ENCODE assay signal across 33 cellular contexts in genomic region chr3:31038086-31038737, GRCh38.
"Had no signal": no experiment of that assay in that cellular context is flagged by ENCODE, and none has a peak within 500 bp of the region (broad histone marks: within the 10 kb centered on the region; RNA-seq: fewer than 3 reads in every experiment).

No MANE protein-coding gene starts in this region.

- H3K36me3 Mint-ChIP-seq: brain had no signal

- H3K27ac ChIP-seq: Peyer's patch, RWPE1, VCaP had no signal

- H3K27me3 ChIP-seq: Peyer's patch had no signal

- H3K27ac Mint-ChIP-seq: activated B cell treated with CpG ODN at 0.5 μM for 24 hours; activated CD4-positive, alpha-beta memory T cell treated with anti-CD3 and anti-CD28 coated beads for 36 hours; activated CD4-positive, alpha-beta T cell treated with anti-CD3 and anti-CD28 coated beads, Interleukin-2, amount 10 ng/mL, durations not matched to agents 7 days and 5 days; activated T-helper 1 cell treated with anti-CD3 and anti-CD28 coated beads, Interleukin-12 subunit alpha, Interleukin-12 subunit beta, Interleukin-2, Interleukin-4 antibody, amounts not matched to agents 30 ng/mL and 10 ng/mL and 1 ng/mL, durations not matched to agents 14 hours and 24 hours and 36 hours; brain had no signal

- H3K4me1 Mint-ChIP-seq: activated B cell treated with CpG ODN at 0.5 μM for 24 hours; activated CD4-positive, alpha-beta T cell treated with anti-CD3 and anti-CD28 coated beads, Interleukin-2, amount 10 ng/mL, durations not matched to agents 7 days and 5 days had no signal

- ATAC-seq: activated T-cell treated with anti-CD3 and anti-CD28 coated beads, Interleukin-2, amount 50 U/mL, for 4 hours; PC-3; Right ventricle myocardium inferior had no signal

- H3K36me3 ChIP-seq: Peyer's patch had no signal

- DNase-seq: activated B cell treated with CpG ODN at 0.5 μM for 24 hours; activated CD4-positive, alpha-beta memory T cell treated with anti-CD3 and anti-CD28 coated beads for 36 hours; activated CD4-positive, alpha-beta T cell treated with anti-CD3 and anti-CD28 coated beads, Interleukin-2, amount 10 ng/mL, durations not matched to agents 7 days and 5 days; activated CD4-positive, CD25-positive, alpha-beta regulatory T cell treated with anti-CD3 and anti-CD28 coated beads, Interleukin-2, amount 50 U/mL, for 72 hours; activated CD8-positive, alpha-beta memory T cell treated with anti-CD3 and anti-CD28 coated beads, Interleukin-2, amount 50 U/mL, for 4 hours; activated effector memory CD4-positive, alpha-beta T cell treated with Interleukin-2 at 50 U/mL for 16 hours; activated naive CD4-positive, alpha-beta T cell treated with anti-CD3 and anti-CD28 coated beads, Interleukin-2, amount 50 U/mL, for 16 hours; activated T-cell treated with anti-CD3 and anti-CD28 coated beads for 4 hours; activated T-cell treated with anti-CD3 and anti-CD28 coated beads, Interleukin-2, amount 50 U/mL, for 4 hours; anterior cingulate cortex; caudate nucleus; cerebellar nuclear complex; NCI-H1105; NCI-H1417 treated with DMSO at 0.1 percent for 48 hours; NCI-H187 treated with DMSO at 0.1 percent for 48 hours; NCI-H2081 treated with DMSO at 0.1 percent for 48 hours; NCI-H345; NCI-H510A; NCI-H526; NCI-H748 treated with DMSO at 0.1 percent for 48 hours; NK-92 treated with Interleukin-12 subunit alpha and Interleukin-12 subunit beta, amount 100 ng/mL, for 24 hours; PC-3; Peyer's patch; SIG-M5; SW 1271; T-helper 1 cell; T-helper 2 cell; T-helper 9 cell had no signal

- H3K4me3 ChIP-seq: Peyer's patch had no signal

- H3K27me3 Mint-ChIP-seq: activated B cell treated with CpG ODN at 0.5 μM for 24 hours; activated CD4-positive, alpha-beta memory T cell treated with anti-CD3 and anti-CD28 coated beads for 36 hours had no signal

- H3K4me3 Mint-ChIP-seq: activated B cell treated with CpG ODN at 0.5 μM for 24 hours; activated CD4-positive, alpha-beta memory T cell treated with anti-CD3 and anti-CD28 coated beads for 36 hours; activated CD4-positive, alpha-beta T cell treated with anti-CD3 and anti-CD28 coated beads, Interleukin-2, amount 10 ng/mL, durations not matched to agents 7 days and 5 days; activated T-cell treated with anti-CD3 and anti-CD28 coated beads, Interleukin-2, amount 50 U/mL, for 4 hours; activated T-helper 1 cell treated with anti-CD3 and anti-CD28 coated beads, Interleukin-12 subunit alpha, Interleukin-12 subunit beta, Interleukin-2, Interleukin-4 antibody, amounts not matched to agents 30 ng/mL and 10 ng/mL and 1 ng/mL, durations not matched to agents 14 hours and 24 hours and 36 hours; brain had no signal

- H3K4me1 ChIP-seq: Peyer's patch had no signal
